8 cellular contexts compared by ENCODE assay signal in the genomic region with DNA sequence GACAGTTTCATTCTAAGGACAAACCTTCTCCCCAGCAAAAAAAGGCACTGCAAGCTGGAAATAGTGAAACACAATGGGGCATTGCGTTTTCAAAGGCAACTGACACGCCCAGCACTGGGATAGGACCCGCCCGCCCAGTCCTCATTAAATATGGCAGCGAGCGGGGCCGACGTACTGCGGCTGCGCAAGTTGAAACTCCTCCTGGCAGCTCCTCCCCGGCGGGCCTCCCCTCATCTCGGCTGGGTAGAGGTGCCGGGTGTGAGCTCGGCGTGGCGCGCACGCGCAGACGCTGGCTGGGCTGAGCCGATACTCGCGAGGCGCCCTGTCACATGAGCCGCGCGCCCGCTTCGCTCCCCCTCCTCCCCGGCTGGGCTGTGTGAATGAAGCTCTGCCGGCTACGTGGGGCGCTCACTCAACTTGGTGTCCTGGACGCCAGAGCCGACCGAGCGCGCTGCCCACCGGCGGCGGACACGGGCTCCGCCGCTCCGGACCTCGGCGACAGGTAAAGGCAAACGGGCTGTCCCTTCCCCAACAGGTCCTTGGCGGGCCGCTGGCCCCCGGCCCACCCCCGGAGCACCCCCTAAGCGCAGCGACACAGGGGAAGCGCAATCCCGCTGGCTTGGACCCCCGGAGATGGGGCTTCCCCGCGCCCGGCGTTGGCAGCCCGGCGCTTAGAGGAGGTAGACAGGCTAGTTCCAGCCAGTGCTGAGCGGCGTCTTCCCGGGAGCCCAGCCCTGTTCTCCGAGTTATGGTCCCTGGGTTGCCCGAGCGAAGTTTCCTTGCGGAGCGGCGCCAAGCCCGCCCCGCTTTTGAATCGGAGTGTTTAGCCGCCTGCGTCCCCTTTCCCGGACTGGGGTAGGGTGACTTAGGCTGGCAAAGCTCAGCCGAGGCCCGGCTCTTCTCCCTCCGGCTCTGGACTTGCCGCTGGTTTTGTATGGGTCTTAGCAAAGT. TPM values are rescaled to one million over a fixed set of nuclear protein-coding genes. Genes with fewer than 3 reads are reported as not detected.
A peak's percentile ranks its signal among the peaks of the same experiment; 100 is the strongest.
DNase-seq lines count a peak whose midpoint lies in the region; FAIRE-seq and TF ChIP-seq lines count a peak whose summit lies in the region.

A gene (plus strand): TSS at position 306 of the 951 bp plus-strand sequence. CDS start 2,703 bp downstream, outside the sequence.

- peaks cover 5% of the 10 kb centered on the region for H3K27me3 Mint-ChIP-seq in neural progenitor cell (ENCODE audit: insufficient read depth, low read depth)

- H3K27ac Mint-ChIP-seq in neural progenitor cell = peak within 1 kb of the TSS; percentile 42

- H3F3A ChIP-seq in MM.1S (ENCODE audit: insufficient read depth, low read length) (no peaks in the 10 kb centered on the region), neural progenitor cell (ENCODE audit: low read depth) (no peaks in the 10 kb centered on the region)

- H3K9me3 ChIP-seq in MM.1S (replicated peaks; ENCODE audit: insufficient read depth, low read length) (no peaks in the 10 kb centered on the region), neural progenitor cell (ENCODE audit: low read depth) (no peaks in the 10 kb centered on the region), stomach smooth muscle (ENCODE audit: control insufficient read depth in 2 of 2, low read length in 2 of 2) (no peaks in the 10 kb centered on the region)

- no peaks in the 10 kb centered on the region for H3K36me3 Mint-ChIP-seq in neural progenitor cell

- DNase-seq in HCEC 1CT (peak; percentile 87), MM.1S (peak; percentile 93), SIG-M5 (lab: John Stamatoyannopoulos, UW) (peak; percentile 68), foreskin fibroblast (peak; percentile 92 to 97), neural progenitor cell (ENCODE audit: low spot score) (peak; percentile 95)
- peak; percentile 87 for DNase-seq in activated gamma-delta T cell treated with anti-CD3 and anti-CD28 coated beads, Interleukin-2, amount 50 U/mL, for 16 hours (ENCODE audit: low read depth)

- H3K79me2 ChIP-seq in MM.1S (ENCODE audit: low read length) = no peaks in the 10 kb centered on the region
- H3K79me2 ChIP-seq in neural progenitor cell (ENCODE audit: low read depth) = no peaks in the 10 kb centered on the region

- FAIRE-seq in G401.6 (lab: Jason Lieb, UNC) = peak; percentile 96

- H3K4me3 ChIP-seq in MM.1S (ENCODE audit: low read length) = peak within 1 kb of the TSS; percentile 76
- H3K4me3 ChIP-seq in foreskin fibroblast (ENCODE audit: low read depth in 1 of 2, low read length in 2 of 2) = peak within 1 kb of the TSS; percentile 68 to 73
- peak within 1 kb of the TSS; percentile 64 for H3K4me3 ChIP-seq in neural progenitor cell
- H3K4me3 ChIP-seq in stomach smooth muscle (ENCODE audit: low read length in 2 of 2) = peak within 1 kb of the TSS; percentile 56 to 74

- peak within 1 kb of the TSS; percentile 66 for H3K4me2 ChIP-seq in MM.1S (ENCODE audit: low read depth, low read length)
- H3K4me2 ChIP-seq in neural progenitor cell = peak within 1 kb of the TSS; percentile 89

- H4K20me1 ChIP-seq in MM.1S (ENCODE audit: insufficient read depth, low read length) (no peaks in the 10 kb centered on the region), neural progenitor cell (ENCODE audit: low read depth) (no peaks in the 10 kb centered on the region)

- no peaks in the 10 kb centered on the region for H3K27me3 ChIP-seq in MM.1S (replicated peaks; ENCODE audit: insufficient read depth, low read length)
- H3K27me3 ChIP-seq in neural progenitor cell = peaks cover 15% of the 10 kb centered on the region
- H3K27me3 ChIP-seq in stomach smooth muscle (ENCODE audit: control insufficient read depth in 1 of 2, insufficient read depth in 2 of 2, low read length in 2 of 2) = peaks cover 0 to 2% of the 10 kb centered on the region in 2 donors

- H3K36me3 ChIP-seq in MM.1S (replicated peaks; ENCODE audit: insufficient read depth, low read length) (no peaks in the 10 kb centered on the region), neural progenitor cell (no peaks in the 10 kb centered on the region), stomach smooth muscle (ENCODE audit: control insufficient read depth in 2 of 2, insufficient read depth in 2 of 2, low read length in 2 of 2) (no peaks in the 10 kb centered on the region)

- H3K9ac ChIP-seq in MM.1S (ENCODE audit: low read length) (peak within 1 kb of the TSS; percentile 73), neural progenitor cell (no peak within 1 kb of the TSS), stomach smooth muscle (ENCODE audit: low read length in 2 of 2) (peak within 1 kb of the TSS; percentile 52 to 71)

- peak within 1 kb of the TSS; percentile 84 for H2AFZ ChIP-seq in MM.1S (ENCODE audit: low read length)
- H2AFZ ChIP-seq in neural progenitor cell (replicated peaks) = peak within 1 kb of the TSS; percentile 43

- TF ChIP-seq CTCF in MM.1S (IDR thresholded peaks at IDR 0.05; ENCODE audit: low read length) (no peak), foreskin fibroblast (IDR thresholded peaks at IDR 0.05; ENCODE audit: low read depth, low read length) (no peak), neural progenitor cell (IDR thresholded peaks at IDR 0.05) (no peak)

- no peaks in the 10 kb centered on the region for H3K9me3 Mint-ChIP-seq in neural progenitor cell

- H3K4me3 Mint-ChIP-seq in neural progenitor cell = peak within 1 kb of the TSS; percentile 88

- no peaks in the 10 kb centered on the region for H3K9me2 ChIP-seq in MM.1S (replicated peaks; ENCODE audit: insufficient read depth, low read length)

- H3K27ac ChIP-seq in MM.1S (ENCODE audit: low read length) = peak within 1 kb of the TSS; percentile 26; the same call in 1 of the 2 replicates
- H3K27ac ChIP-seq in neural progenitor cell = no peak within 1 kb of the TSS
- no peak within 1 kb of the TSS for H3K27ac ChIP-seq in stomach smooth muscle (ENCODE audit: low read length)

- no peaks in the 10 kb centered on the region for H3K4me1 ChIP-seq in MM.1S (ENCODE audit: low read length)
- peaks cover 8% of the 10 kb centered on the region for H3K4me1 ChIP-seq in neural progenitor cell
- H3K4me1 ChIP-seq in stomach smooth muscle (ENCODE audit: control insufficient read depth, insufficient read depth, low read length) = no peaks in the 10 kb centered on the region

- H3K4me1 Mint-ChIP-seq in neural progenitor cell = peaks cover 15% of the 10 kb centered on the region

RNA-seq across cellular contexts. Expression of the gene that starts here (rescaled TPM):
- 8.7 and 11.4 TPM in 2 replicates for total RNA-seq in neural progenitor cell (ENCODE audit: low replicate concordance)
